In the genomic region with DNA sequence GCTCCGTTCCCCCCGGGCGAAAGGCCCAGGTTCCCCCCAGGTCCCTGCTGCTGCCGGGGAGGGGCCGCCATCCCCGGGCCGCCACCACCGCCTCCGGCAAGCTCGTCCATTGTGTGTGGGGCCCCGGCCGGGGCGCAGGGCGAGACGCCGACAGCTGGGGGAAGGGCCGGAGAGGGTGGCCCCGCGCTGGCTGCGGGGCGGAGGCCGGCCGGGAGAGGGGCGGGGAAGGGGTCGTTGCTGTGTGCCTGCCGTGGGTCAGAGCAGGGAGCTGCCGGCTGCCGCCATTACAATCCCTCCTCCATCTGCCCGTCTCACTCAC, we compare ENCODE assay signal across 8 cellular contexts. TPM values are rescaled to one million over a fixed set of nuclear protein-coding genes. Genes with fewer than 3 reads are reported as not detected.
DNase-seq lines count a peak whose midpoint lies in the region; ATAC-seq and TF ChIP-seq lines count a peak whose summit lies in the region.

TSS of gene STRN3 (minus strand) at position 304 of the 319 bp plus-strand sequence. CDS start at position 110, 194 bp downstream.

- no peaks in the 10 kb centered on the region for H3K36me3 ChIP-seq in mesendoderm (ENCODE audit: control insufficient read depth, insufficient read depth, low read length)
- H3K36me3 ChIP-seq in upper lobe of right lung, result no peaks in the 10 kb centered on the region

- H3K4me1 ChIP-seq in mesendoderm (ENCODE audit: control insufficient read depth, low read depth, low read length) (peaks cover 7% of the 10 kb centered on the region), upper lobe of right lung (peaks cover 22% of the 10 kb centered on the region)

- H2BK5ac ChIP-seq in mesendoderm (ENCODE audit: low read length), result peak within 1 kb of the TSS; percentile 86

- TF ChIP-seq CTCF in CD14-positive monocyte (IDR thresholded peaks at IDR 0.05) (no peak), choroid plexus epithelial cell (conservative IDR thresholded peaks at IDR 0.05; ENCODE audit: low read depth, low read length) (no peak), upper lobe of right lung (IDR thresholded peaks at IDR 0.05) (no peak)

- peaks cover 6 to 7% of the 10 kb centered on the region in 2 donors for H3K36me3 Mint-ChIP-seq in CD14-positive monocyte

- ATAC-seq in upper lobe of right lung (no peak), GM21737 (IDR thresholded peaks at IDR 0.05; ENCODE audit: unreplicated experiment) (no peak), HG02852 (IDR thresholded peaks at IDR 0.05; ENCODE audit: unreplicated experiment) (no peak)

- H3K56ac ChIP-seq in mesendoderm (ENCODE audit: low read length), result peak within 1 kb of the TSS; percentile 100

- H3K9me3 ChIP-seq in upper lobe of right lung, result no peaks in the 10 kb centered on the region

- no peak for TF ChIP-seq RAD21 in Ishikawa (IDR thresholded peaks at IDR 0.05; ENCODE audit: low read depth)

- TF ChIP-seq EP300 in Ishikawa (IDR thresholded peaks at IDR 0.05; ENCODE audit: borderline replicate concordance), result no peak

- no peak within 1 kb of the TSS for H2AK5ac ChIP-seq in mesendoderm (ENCODE audit: low read length)

- peak within 1 kb of the TSS; percentile 81 for H3K4me2 ChIP-seq in mesendoderm (ENCODE audit: low read length)

- peaks cover 37% of the 10 kb centered on the region for H3K79me2 ChIP-seq in mesendoderm (ENCODE audit: control insufficient read depth, insufficient read depth, low read length)

- no peaks in the 10 kb centered on the region for H3K27me3 Mint-ChIP-seq in CD14-positive monocyte (ENCODE audit: low read depth in 3 of 3)

- no peaks in the 10 kb centered on the region for H3K79me1 ChIP-seq in mesendoderm (ENCODE audit: low read length)

- peak within 1 kb of the TSS; percentile 98 for H3K27ac ChIP-seq in mesendoderm (ENCODE audit: low read depth, low read length)
- H3K27ac ChIP-seq in upper lobe of right lung, result peak within 1 kb of the TSS; percentile 97

- no peak within 1 kb of the TSS for H4K5ac ChIP-seq in mesendoderm (ENCODE audit: low read length)

- H3K4me3 ChIP-seq in choroid plexus epithelial cell (ENCODE audit: low read depth, low read length), result peak within 1 kb of the TSS; percentile 97
- H3K4me3 ChIP-seq in mesendoderm (ENCODE audit: low read length), result peak within 1 kb of the TSS; percentile 96
- peak within 1 kb of the TSS; percentile 78 for H3K4me3 ChIP-seq in upper lobe of right lung

- no peaks in the 10 kb centered on the region for H3K9me3 Mint-ChIP-seq in CD14-positive monocyte

- intact Hi-C loops in CD14-positive monocyte (cut with micrococcal nuclease) (loop anchor here (5.0 to 10.0 kb wide), 2 partner anchors 49 to 66 kb away; no protein-coding TSS in a partner anchor), upper lobe of right lung (cut with DNase I) (loop anchor here (10.0 kb wide), 1 partner anchor 49 kb away; no protein-coding TSS in a partner anchor)

- H3K27ac Mint-ChIP-seq in CD14-positive monocyte, result peak within 1 kb of the TSS; percentile 98 to 100 (median 98)

- no peak for DNase-seq in CD14-positive monocyte (ENCODE audit: low spot score)
- no peak for DNase-seq in choroid plexus epithelial cell (ENCODE audit: low read depth)
- DNase-seq in mesendoderm, result no peak
- DNase-seq in upper lobe of right lung, result no peak
- DNase-seq in AG20443 (ENCODE audit: low spot score), result no peak

- peak within 1 kb of the TSS; percentile 69 for H2BK120ac ChIP-seq in mesendoderm (ENCODE audit: low read depth, low read length)

- H3K23ac ChIP-seq in mesendoderm (ENCODE audit: low read length), result peak within 1 kb of the TSS; percentile 90

- H3K18ac ChIP-seq in mesendoderm (ENCODE audit: low read length), result peak within 1 kb of the TSS; percentile 98

- no peaks in the 10 kb centered on the region for H3K27me3 ChIP-seq in mesendoderm (ENCODE audit: insufficient read depth, low read length, poor library complexity)
- no peaks in the 10 kb centered on the region for H3K27me3 ChIP-seq in upper lobe of right lung

- H3K4me1 Mint-ChIP-seq in CD14-positive monocyte, result peaks cover 33% of the 10 kb centered on the region

- peak within 1 kb of the TSS; percentile 95 for H3K9ac ChIP-seq in mesendoderm (ENCODE audit: low read length)

- no peak within 1 kb of the TSS for H2BK15ac ChIP-seq in mesendoderm (replicated peaks; ENCODE audit: low read depth)

- H3K4ac ChIP-seq in mesendoderm (ENCODE audit: low read depth, low read length), result peak within 1 kb of the TSS; percentile 98

- no CpG with 5 or more reads among the region's 29 CpGs for WGBS in mesendoderm (ENCODE audit: extremely low coverage, insufficient coverage, low lambda C conversion rate)

- peak within 1 kb of the TSS; percentile 100 for H3K4me3 Mint-ChIP-seq in CD14-positive monocyte

- H4K8ac ChIP-seq in mesendoderm (ENCODE audit: low read depth, low read length), result peak within 1 kb of the TSS; percentile 16

TF ChIP-seq in Ishikawa, 13 proteins besides CTCF, POLR2A, EP300 and RAD21:
- TF ChIP-seq TAF1 (IDR thresholded peaks at IDR 0.05; ENCODE audit: low read depth) (peak; percentile 53; the same call in 1 of the 2 replicates), TCF12 (IDR thresholded peaks at IDR 0.05; ENCODE audit: low read depth) (no peak), FOXM1 (IDR thresholded peaks at IDR 0.05; ENCODE audit: borderline replicate concordance, low read depth) (no peak), YY1 (IDR thresholded peaks at IDR 0.05; ENCODE audit: low read depth) (peak; percentile 86), TEAD4 (IDR thresholded peaks at IDR 0.05) (no peak), MAX (IDR thresholded peaks at IDR 0.05) (no peak), ZBTB7A (IDR thresholded peaks at IDR 0.05; ENCODE audit: low read depth) (0 out of 2 replicates have a peak, but pooled peaks have one; percentile 53)

RNA-seq across cellular contexts. Expression of gene STRN3, which starts in this region (rescaled TPM):
- polyA plus RNA-seq in CD14-positive monocyte, result 1 to 10 TPM; 1.0 to 3.8 TPM
- polyA plus RNA-seq in mesendoderm (2013, experiment 1 of 2), result 31.7 TPM
- polyA plus RNA-seq in mesendoderm (2013, experiment 2 of 2), result 30.9 TPM
- total RNA-seq in upper lobe of right lung, result 35.0 TPM
